ENCODE assay signal across 8 cellular contexts in the genomic region with DNA sequence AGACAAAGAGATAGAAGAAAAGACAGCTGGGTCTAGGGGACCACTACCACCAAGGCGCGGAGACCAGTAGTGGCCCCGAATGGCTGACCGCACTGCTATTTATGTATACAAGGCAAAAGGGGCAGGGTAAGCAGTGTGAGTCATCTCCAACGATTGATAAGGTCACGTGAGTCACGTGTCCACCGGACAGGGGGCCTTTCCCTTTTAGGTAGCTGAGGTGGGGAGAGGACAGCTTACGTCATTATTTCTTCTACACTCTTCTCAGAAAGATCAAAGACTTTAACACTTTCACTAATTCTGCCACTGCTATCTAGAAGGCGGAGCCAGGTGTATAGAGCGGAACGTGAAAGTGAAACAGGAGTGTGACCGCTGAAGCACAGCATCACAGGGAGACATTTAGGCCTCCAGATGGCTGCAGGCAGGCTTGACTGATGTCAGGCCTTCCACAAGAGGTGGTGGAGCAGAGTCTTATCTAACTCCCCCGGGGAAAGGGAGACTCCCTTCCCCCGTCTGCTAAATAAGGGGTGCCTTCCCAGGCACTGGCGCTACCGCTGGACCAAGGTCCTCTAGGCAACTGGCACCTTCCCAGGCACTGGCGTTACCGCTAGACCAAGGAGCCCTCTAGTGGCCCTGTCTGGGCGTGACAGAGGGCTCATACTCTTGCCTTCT. TPM values are rescaled to one million over a fixed set of nuclear protein-coding genes. Genes with fewer than 3 reads are reported as not detected.
A peak's percentile ranks its signal among the peaks of the same experiment; 100 is the strongest.
DNase-seq lines count a peak whose midpoint lies in the region; ATAC-seq and TF ChIP-seq lines count a peak whose summit lies in the region.

No MANE protein-coding gene starts in this region.

- peak overlapping the region; percentile 85 for H3K4me3 ChIP-seq in BE2C (ENCODE audit: low read depth, low read length)

- peak; percentile 81 for TF ChIP-seq CTCF in BE2C (IDR thresholded peaks at IDR 0.05; ENCODE audit: low read depth, low read length)

- no peaks in the 10 kb centered on the region for H3K27me3 ChIP-seq in BE2C

- peaks cover 11% of the 10 kb centered on the region for H3K4me1 ChIP-seq in BE2C

- no peaks in the 10 kb centered on the region for H3K9me3 ChIP-seq in BE2C

- H3K36me3 ChIP-seq in BE2C: no peaks in the 10 kb centered on the region

- DNase-seq in BE2C (peak; percentile 88), NCI-H2196 (lab: John Stamatoyannopoulos, UW; ENCODE audit: unreplicated experiment) (peak; percentile 72), fibroblast of peridontal ligament (ENCODE audit: extremely low read depth) (peak; percentile 63), occipital lobe (lab: John Stamatoyannopoulos, UW) (peak; percentile 21), mesenteric fat pad (ENCODE audit: low spot score) (no peak)
- DNase-seq in activated CD8-positive, alpha-beta memory T cell treated with anti-CD3 and anti-CD28 coated beads for 24 hours: peak; percentile 72

- ATAC-seq in GM18867 (IDR thresholded peaks at IDR 0.05; ENCODE audit: unreplicated experiment): peak; percentile 88
- ATAC-seq in HG02973 (IDR thresholded peaks at IDR 0.05; ENCODE audit: unreplicated experiment): peak; percentile 80

RNA-seq across cellular contexts. Expression of a gene that starts 6.1 kb away (rescaled TPM):
- 1.6 TPM for polyA plus RNA-seq in BE2C (2012; ENCODE audit: insufficient read depth, insufficient read length, low read depth)
- total RNA-seq in occipital lobe: 6.1 TPM
- total RNA-seq in mesenteric fat pad: 3.3 TPM
